17 cellular contexts compared by ENCODE assay signal in the genomic region with DNA sequence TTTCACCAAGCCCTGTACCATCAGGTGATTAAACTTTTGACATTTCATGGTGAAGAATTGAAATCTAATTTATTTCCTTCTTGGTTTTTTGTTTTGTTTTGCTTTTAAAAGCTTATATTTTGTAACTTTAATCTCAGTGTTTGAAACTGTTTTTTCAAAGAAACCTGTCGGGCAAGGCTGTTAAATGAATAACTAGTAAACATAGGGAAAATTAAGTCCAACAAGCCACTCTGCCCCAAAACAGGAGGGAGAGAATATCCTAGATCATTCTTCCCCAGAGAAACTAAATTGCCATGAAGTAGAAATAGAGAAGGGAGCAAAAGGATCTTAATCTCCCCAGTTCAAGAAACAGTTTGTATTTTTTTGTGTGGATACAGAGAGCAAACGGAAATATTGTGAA.
"Had no signal": no experiment of that assay in that cellular context is flagged by ENCODE, and none has a peak within 500 bp of the region (broad histone marks: within the 10 kb centered on the region; RNA-seq: fewer than 3 reads in every experiment).

No MANE protein-coding gene starts in this region.

- H3K4me1 ChIP-seq: colonic mucosa, heart right ventricle, left ventricle myocardium inferior, spleen, uterus had no signal

- H3K27ac ChIP-seq: colonic mucosa, heart right ventricle, left ventricle myocardium inferior, ovary, spleen, uterus had no signal

- H3K36me3 ChIP-seq: colonic mucosa, heart right ventricle, left ventricle myocardium inferior, ovary, spleen, uterus had no signal

- H3K27me3 ChIP-seq: colonic mucosa, ovary, spleen, uterus had no signal

- H3K4me3 Mint-ChIP-seq: activated T-cell treated with anti-CD3 and anti-CD28 coated beads, Interleukin-2, amount 50 U/mL, for 72 hours; central memory CD8-positive, alpha-beta T cell; memory B cell; naive B cell; stimulated activated naive B cell treated with anti-CD40 and anti-IgM and Interleukin-4, amounts not matched to agents 10 μg/mL and 1 μg/mL and 100 μg/mL, for 72 hours had no signal

- H3K9me3 Mint-ChIP-seq: activated T-cell treated with anti-CD3 and anti-CD28 coated beads, Interleukin-2, amount 50 U/mL, for 72 hours; memory B cell; stimulated activated naive B cell treated with anti-CD40 and anti-IgM and Interleukin-4, amounts not matched to agents 10 μg/mL and 1 μg/mL and 100 μg/mL, for 72 hours had no signal

- H3K9me3 ChIP-seq: colonic mucosa, heart right ventricle, left ventricle myocardium inferior, mucosa of descending colon, ovary, spleen, uterus had no signal

- DNase-seq: activated CD4-positive, alpha-beta T cell treated with anti-CD3 and anti-CD28 coated beads, Interleukin-2, amount 50 U/mL, for 4 hours; activated effector memory CD4-positive, alpha-beta T cell treated with anti-CD3 and anti-CD28 coated beads, Interleukin-2, amount 50 U/mL, for 16 hours; activated naive CD4-positive, alpha-beta T cell treated with anti-CD3 and anti-CD28 coated beads, Interleukin-2, amount 50 U/mL, for 16 hours; activated T-cell treated with anti-CD3 and anti-CD28 coated beads, Interleukin-2, amount 50 U/mL, for 72 hours; aorta; erythroblast; heart right ventricle; left ventricle myocardium inferior; naive B cell; spleen; stimulated activated naive B cell treated with anti-CD40 and anti-IgM and Interleukin-4, amounts not matched to agents 10 μg/mL and 1 μg/mL and 100 μg/mL, for 72 hours; uterus had no signal

- ATAC-seq: activated T-cell treated with anti-CD3 and anti-CD28 coated beads, Interleukin-2, amount 50 U/mL, for 72 hours; heart right ventricle; stimulated activated naive B cell treated with anti-CD40 and anti-IgM and Interleukin-4, amounts not matched to agents 10 μg/mL and 1 μg/mL and 100 μg/mL, for 72 hours had no signal

- H3K27me3 Mint-ChIP-seq: central memory CD8-positive, alpha-beta T cell; memory B cell; naive B cell; stimulated activated naive B cell treated with anti-CD40 and anti-IgM and Interleukin-4, amounts not matched to agents 10 μg/mL and 1 μg/mL and 100 μg/mL, for 72 hours had no signal

- H3K4me1 Mint-ChIP-seq: central memory CD8-positive, alpha-beta T cell; memory B cell; naive B cell; stimulated activated naive B cell treated with anti-CD40 and anti-IgM and Interleukin-4, amounts not matched to agents 10 μg/mL and 1 μg/mL and 100 μg/mL, for 72 hours had no signal

- H3K27ac Mint-ChIP-seq: activated T-cell treated with anti-CD3 and anti-CD28 coated beads, Interleukin-2, amount 50 U/mL, for 72 hours; memory B cell; stimulated activated naive B cell treated with anti-CD40 and anti-IgM and Interleukin-4, amounts not matched to agents 10 μg/mL and 1 μg/mL and 100 μg/mL, for 72 hours had no signal

- H3K4me3 ChIP-seq: colonic mucosa, heart right ventricle, left ventricle myocardium inferior, mucosa of descending colon, ovary, spleen, uterus had no signal

- H3K36me3 Mint-ChIP-seq: memory B cell; naive B cell; stimulated activated naive B cell treated with anti-CD40 and anti-IgM and Interleukin-4, amounts not matched to agents 10 μg/mL and 1 μg/mL and 100 μg/mL, for 72 hours had no signal
